ENCODE assay signal across 20 cellular contexts in the genomic region with DNA sequence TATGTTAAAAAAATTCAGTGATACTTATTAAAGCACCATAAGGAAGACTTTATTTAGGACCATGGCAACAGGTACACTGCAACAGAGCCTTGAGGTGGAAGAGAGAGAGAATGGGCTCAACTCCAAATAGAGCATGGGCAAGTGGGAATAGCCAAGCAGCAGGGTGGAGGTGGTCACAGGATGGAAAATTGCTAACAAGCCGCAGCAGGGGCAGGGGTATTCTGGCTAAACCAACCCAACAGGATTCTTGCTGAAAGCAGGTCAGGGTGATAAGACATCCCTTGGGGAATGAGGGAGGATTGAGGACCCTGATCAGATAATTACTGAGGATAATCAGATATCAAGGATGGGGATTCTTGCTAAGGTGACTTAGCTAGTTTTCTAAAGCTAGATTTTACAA.
A peak's percentile ranks its signal among the peaks of the same experiment; 100 is the strongest.
DNase-seq lines count a peak whose midpoint lies in the region; ATAC-seq and TF ChIP-seq lines count a peak whose summit lies in the region.
"Had no signal": no experiment of that assay in that cellular context is flagged by ENCODE, and none has a peak within 500 bp of the region (broad histone marks: within the 10 kb centered on the region; RNA-seq: fewer than 3 reads in every experiment).

No MANE protein-coding gene starts in this region.

- H2BK120ac ChIP-seq in mesendoderm (ENCODE audit: low read depth, low read length): peak overlapping the region; percentile 61

- no peaks in the 10 kb centered on the region for H4K20me1 ChIP-seq in PC-9 (ENCODE audit: insufficient read depth)
- H4K20me1 ChIP-seq: BLaER1 had no signal

- no peak overlapping the region for H3K9ac ChIP-seq in mesendoderm (ENCODE audit: low read length)
- H3K9ac ChIP-seq: BLaER1 had no signal

- peaks cover 73% of the 10 kb centered on the region for H3K4me1 Mint-ChIP-seq in WTC11
- H3K4me1 Mint-ChIP-seq: CD14-positive monocyte; CD4-positive, alpha-beta memory T cell; IgD-negative memory B cell had no signal

- no peak overlapping the region for H2AFZ ChIP-seq in PC-9

- H3K4me3 Mint-ChIP-seq in WTC11: no peak overlapping the region
- H3K4me3 Mint-ChIP-seq: CD14-positive monocyte; CD4-positive, alpha-beta memory T cell had no signal

- DNase-seq in NCI-H82 (lab: John Stamatoyannopoulos, UW) (peak; percentile 22), NCI-H82 treated with DMSO at 0.1 percent for 48 hours (lab: John Stamatoyannopoulos, UW; ENCODE audit: unreplicated experiment) (no peak), WTC11 (ENCODE audit: low spot score) (no peak), mesendoderm (peak; percentile 84), PC-9 (no peak)
- DNase-seq in activated naive CD4-positive, alpha-beta T cell treated with Interleukin-2 at 50 U/mL for 16 hours: no peak
- DNase-seq: CD4-positive, alpha-beta memory T cell; DMS153; DMS79 treated with DMSO at 0.1 percent for 48 hours; GOT3; Karpas-422; KBM-7 had no signal

- H3K27me3 Mint-ChIP-seq in WTC11 (ENCODE audit: low read depth): no peaks in the 10 kb centered on the region; the same call in 1 of the 2 replicates
- H3K27me3 Mint-ChIP-seq: CD4-positive, alpha-beta memory T cell had no signal

- no peak overlapping the region for H3K23ac ChIP-seq in mesendoderm (ENCODE audit: low read length)

- H3K4ac ChIP-seq in mesendoderm (ENCODE audit: low read depth, low read length): no peak overlapping the region

- intact Hi-C loops in PC-9 (cut with micrococcal nuclease; ENCODE audit: unreplicated experiment): no loop called here

- H3K27me3 ChIP-seq in mesendoderm (ENCODE audit: insufficient read depth, low read length, poor library complexity) (no peaks in the 10 kb centered on the region), PC-9 (ENCODE audit: insufficient read depth, low read depth) (peaks cover 11% of the 10 kb centered on the region; the same call in 1 of the 2 replicates)

- H2AK5ac ChIP-seq in mesendoderm (ENCODE audit: low read length): no peak overlapping the region

- no peaks in the 10 kb centered on the region for H3K79me1 ChIP-seq in mesendoderm (ENCODE audit: low read length)

- H3K79me2 ChIP-seq in mesendoderm (ENCODE audit: control insufficient read depth, insufficient read depth, low read length): no peaks in the 10 kb centered on the region
- H3K79me2 ChIP-seq in PC-9 (ENCODE audit: low read depth): no peaks in the 10 kb centered on the region

- no peak overlapping the region for H2BK15ac ChIP-seq in mesendoderm (replicated peaks; ENCODE audit: low read depth)

- H3K4me2 ChIP-seq in mesendoderm (ENCODE audit: low read length): no peak overlapping the region
- no peak overlapping the region for H3K4me2 ChIP-seq in PC-9
- H3K4me2 ChIP-seq: BLaER1 had no signal

- H2BK5ac ChIP-seq in mesendoderm (ENCODE audit: low read length): peak overlapping the region; percentile 11

- H3K4me1 ChIP-seq in mesendoderm (ENCODE audit: control insufficient read depth, low read depth, low read length) (no peaks in the 10 kb centered on the region), PC-9 (replicated peaks; ENCODE audit: insufficient read depth) (no peaks in the 10 kb centered on the region)
- H3K4me1 ChIP-seq: BLaER1 had no signal

- no peaks in the 10 kb centered on the region for H3K9me3 Mint-ChIP-seq in WTC11

- BruUV-seq in PC-9 (replicated peaks; lab: Mats Ljungman, UMichigan): no TSS peak

- H3K56ac ChIP-seq in mesendoderm (ENCODE audit: low read length): peak overlapping the region; percentile 5

- H3K9me2 ChIP-seq in PC-9 (ENCODE audit: insufficient read depth): no peaks in the 10 kb centered on the region

- H3K36me3 ChIP-seq in mesendoderm (ENCODE audit: control insufficient read depth, insufficient read depth, low read length) (no peaks in the 10 kb centered on the region), PC-9 (ENCODE audit: low read depth) (no peaks in the 10 kb centered on the region)
- H3K36me3 ChIP-seq: BLaER1, HAP-1 had no signal

- no peak for ATAC-seq in WTC11
- no peak for ATAC-seq in GM19328 (IDR thresholded peaks at IDR 0.05; ENCODE audit: unreplicated experiment)
- ATAC-seq: GM12878, HepG2 had no signal

- H4K5ac ChIP-seq in mesendoderm (ENCODE audit: low read length): no peak overlapping the region

- peak overlapping the region; percentile 79 for H3K27ac Mint-ChIP-seq in WTC11
- H3K27ac Mint-ChIP-seq: CD4-positive, alpha-beta memory T cell; IgD-negative memory B cell had no signal

- H3K27ac ChIP-seq in mesendoderm (ENCODE audit: low read depth, low read length): peak overlapping the region; percentile 72
- no peak overlapping the region for H3K27ac ChIP-seq in PC-9
- H3K27ac ChIP-seq: 22Rv1, BLaER1 had no signal

- H3K4me3 ChIP-seq in mesendoderm (ENCODE audit: low read length): no peak overlapping the region
- H3K4me3 ChIP-seq in PC-9: no peak overlapping the region
- H3K4me3 ChIP-seq: BLaER1, GM12878, HAP-1 had no signal

- POLR2A ChIA-PET in WTC11 (lab: Charles Lee): interaction anchor here (0.6 kb wide), 1 partner anchor 953 kb away, joined by 3 read pairs; no protein-coding TSS in a partner anchor
- POLR2A ChIA-PET in PC-9 (lab: Charles Lee; ENCODE audit: unreplicated experiment): no interaction called here

- H3K36me3 Mint-ChIP-seq in WTC11: no peaks in the 10 kb centered on the region
- H3K36me3 Mint-ChIP-seq: CD14-positive monocyte; CD4-positive, alpha-beta memory T cell; IgD-negative memory B cell had no signal

- H3K18ac ChIP-seq in mesendoderm (ENCODE audit: low read length): peak overlapping the region; percentile 5

- CTCF ChIA-PET in WTC11 (lab: Charles Lee) (no interaction called here), PC-9 (lab: Charles Lee) (no interaction called here)

- no peaks in the 10 kb centered on the region for H3K9me3 ChIP-seq in PC-9 (ENCODE audit: insufficient read depth, low read depth)
- H3K9me3 ChIP-seq: BLaER1, HAP-1 had no signal

- H4K8ac ChIP-seq in mesendoderm (ENCODE audit: low read depth, low read length): no peak overlapping the region

- no CpG with 5 or more reads among the region's 1 CpG for WGBS in mesendoderm (ENCODE audit: extremely low coverage, insufficient coverage, low lambda C conversion rate)

- TF ChIP-seq CTCF in WTC11 (IDR thresholded peaks at IDR 0.05): no peak
- no peak for TF ChIP-seq CTCF in PC-9 (conservative IDR thresholded peaks at IDR 0.05)

- H3F3A ChIP-seq in PC-9 (ENCODE audit: insufficient read depth, low read depth): no peaks in the 10 kb centered on the region

TF ChIP-seq in WTC11, 78 proteins besides CTCF, POLR2A, EP300 and RAD21:
- TF ChIP-seq HMGA2 (CRISPR knock-in tag; IDR thresholded peaks at IDR 0.05): no peak
- no peak for TF ChIP-seq ATF1 (CRISPR knock-in tag; IDR thresholded peaks at IDR 0.05)
- TF ChIP-seq CREB1 (CRISPR knock-in tag; IDR thresholded peaks at IDR 0.05): no peak
- TF ChIP-seq SMAD4 (CRISPR knock-in tag; IDR thresholded peaks at IDR 0.05): no peak
- TF ChIP-seq, protein P1, sequence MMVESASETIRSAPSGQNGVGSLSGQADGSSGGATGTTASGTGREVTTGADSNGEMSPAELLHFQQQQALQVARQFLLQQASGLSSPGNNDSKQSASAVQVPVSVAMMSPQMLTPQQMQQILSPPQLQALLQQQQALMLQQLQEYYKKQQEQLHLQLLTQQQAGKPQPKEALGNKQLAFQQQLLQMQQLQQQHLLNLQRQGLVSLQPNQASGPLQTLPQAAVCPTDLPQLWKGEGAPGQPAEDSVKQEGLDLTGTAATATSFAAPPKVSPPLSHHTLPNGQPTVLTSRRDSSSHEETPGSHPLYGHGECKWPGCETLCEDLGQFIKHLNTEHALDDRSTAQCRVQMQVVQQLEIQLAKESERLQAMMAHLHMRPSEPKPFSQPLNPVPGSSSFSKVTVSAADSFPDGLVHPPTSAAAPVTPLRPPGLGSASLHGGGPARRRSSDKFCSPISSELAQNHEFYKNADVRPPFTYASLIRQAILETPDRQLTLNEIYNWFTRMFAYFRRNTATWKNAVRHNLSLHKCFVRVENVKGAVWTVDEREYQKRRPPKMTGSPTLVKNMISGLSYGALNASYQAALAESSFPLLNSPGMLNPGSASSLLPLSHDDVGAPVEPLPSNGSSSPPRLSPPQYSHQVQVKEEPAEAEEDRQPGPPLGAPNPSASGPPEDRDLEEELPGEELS (CRISPR knock-in tag; IDR thresholded peaks at IDR 0.05): no peak
- no peak for TF ChIP-seq ZNF671 (CRISPR knock-in tag; IDR thresholded peaks at IDR 0.05)
- TF ChIP-seq, protein P2, sequence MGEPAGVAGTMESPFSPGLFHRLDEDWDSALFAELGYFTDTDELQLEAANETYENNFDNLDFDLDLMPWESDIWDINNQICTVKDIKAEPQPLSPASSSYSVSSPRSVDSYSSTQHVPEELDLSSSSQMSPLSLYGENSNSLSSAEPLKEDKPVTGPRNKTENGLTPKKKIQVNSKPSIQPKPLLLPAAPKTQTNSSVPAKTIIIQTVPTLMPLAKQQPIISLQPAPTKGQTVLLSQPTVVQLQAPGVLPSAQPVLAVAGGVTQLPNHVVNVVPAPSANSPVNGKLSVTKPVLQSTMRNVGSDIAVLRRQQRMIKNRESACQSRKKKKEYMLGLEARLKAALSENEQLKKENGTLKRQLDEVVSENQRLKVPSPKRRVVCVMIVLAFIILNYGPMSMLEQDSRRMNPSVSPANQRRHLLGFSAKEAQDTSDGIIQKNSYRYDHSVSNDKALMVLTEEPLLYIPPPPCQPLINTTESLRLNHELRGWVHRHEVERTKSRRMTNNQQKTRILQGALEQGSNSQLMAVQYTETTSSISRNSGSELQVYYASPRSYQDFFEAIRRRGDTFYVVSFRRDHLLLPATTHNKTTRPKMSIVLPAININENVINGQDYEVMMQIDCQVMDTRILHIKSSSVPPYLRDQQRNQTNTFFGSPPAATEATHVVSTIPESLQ (CRISPR knock-in tag; IDR thresholded peaks at IDR 0.05): no peak
- no peak for TF ChIP-seq NR3C1 (CRISPR knock-in tag; conservative IDR thresholded peaks at IDR 0.05; ENCODE audit: low read depth)
- no peak for TF ChIP-seq ZNF232 (CRISPR knock-in tag; IDR thresholded peaks at IDR 0.05)

Comparison
In these comparisons a context has a peak if more than half of its experiments do, and no peak if none do; other contexts are left out.
1. DNase-seq: peak in NCI-H82 (single experiment) and mesendoderm (single experiment); none in NCI-H82 treated with DMSO at 0.1 percent for 48 hours (single experiment), WTC11 (single experiment), PC-9 (0 of 2) and activated naive CD4-positive, alpha-beta T cell treated with Interleukin-2 at 50 U/mL for 16 hours (single experiment).